Comparison of ENCODE assay signal across 1 cellular context in genomic region chr22:28679611-28680287, GRCh38.
TF ChIP-seq lines count a peak whose summit lies in the region.
"Not testable (repeated sequence)": the region's sequence is repeated elsewhere in the genome, so short reads cannot be mapped to it uniquely, and the experiment has no call there.

TTC28 (minus strand) TSS chr22:28679840; CDS start chr22:28679723, 117 bp downstream.

TF ChIP-seq in HepG2, 621 proteins besides CTCF, POLR2A, EP300 and RAD21 (continued from another document and continues in another):
- TF ChIP-seq ZNF646 (CRISPR knock-in tag; IDR thresholded peaks at IDR 0.05) (0 out of 2 replicates have a peak, but pooled peaks have one; percentile 57), SMYD3 (CRISPR knock-in tag; IDR thresholded peaks at IDR 0.05) (0 out of 2 replicates have a peak, but pooled peaks have one; percentile 56), HDAC1 (CRISPR knock-in tag; IDR thresholded peaks at IDR 0.05) (peak; percentile 65), REXO4 (CRISPR knock-in tag; IDR thresholded peaks at IDR 0.05; ENCODE audit: borderline replicate concordance) (peak; percentile 67; the same call in 1 of the 2 replicates), BRD4 (CRISPR knock-in tag; IDR thresholded peaks at IDR 0.05) (0 out of 2 replicates have a peak, but pooled peaks have one; percentile 24), RBM39 (IDR thresholded peaks at IDR 0.05; ENCODE audit: low read depth, low read length, poor library complexity, severe bottlenecking) (peak; percentile 19), ZNF883 (CRISPR knock-in tag; IDR thresholded peaks at IDR 0.05; ENCODE audit: not compliant biosample characterization) (peak; percentile 79), GABPB1 (CRISPR knock-in tag; IDR thresholded peaks at IDR 0.05) (peak; percentile 65), MTERF4 (CRISPR knock-in tag; IDR thresholded peaks at IDR 0.05) (peak; percentile 90; the same call in 1 of the 2 replicates), GATAD1 (CRISPR knock-in tag; IDR thresholded peaks at IDR 0.05) (peak; percentile 34), SOX6 (CRISPR knock-in tag; IDR thresholded peaks at IDR 0.05) (peak; percentile 32; the same call in 1 of the 2 replicates), KLF15 (CRISPR knock-in tag; IDR thresholded peaks at IDR 0.05; ENCODE audit: borderline replicate concordance) (peak; percentile 77; the same call in 1 of the 2 replicates), ZBTB7B (CRISPR knock-in tag; IDR thresholded peaks at IDR 0.05) (peak; percentile 88; the same call in 1 of the 2 replicates), RXRB (CRISPR knock-in tag; IDR thresholded peaks at IDR 0.05; ENCODE audit: borderline replicate concordance) (0 out of 2 replicates have a peak, but pooled peaks have one; percentile 16), XRCC5 (optimal IDR thresholded peaks at IDR 0.05; ENCODE audit: low read length) (peak; percentile 36), ZNF274 (CRISPR knock-in tag; IDR thresholded peaks at IDR 0.05) (peak; percentile 94), TIGD3 (CRISPR knock-in tag; IDR thresholded peaks at IDR 0.05; ENCODE audit: borderline replicate concordance) (peak; percentile 58; the same call in 1 of the 2 replicates), MIER3 (CRISPR knock-in tag; IDR thresholded peaks at IDR 0.05; ENCODE audit: borderline replicate concordance) (0 out of 2 replicates have a peak, but pooled peaks have one; percentile 25), ZNF839 (CRISPR knock-in tag; IDR thresholded peaks at IDR 0.05; ENCODE audit: borderline replicate concordance) (0 out of 2 replicates have a peak, but pooled peaks have one; percentile 47), ZNF138 (CRISPR knock-in tag; IDR thresholded peaks at IDR 0.05; ENCODE audit: low read depth) (0 out of 2 replicates have a peak, but pooled peaks have one; percentile 46), SP1 (CRISPR knock-in tag; IDR thresholded peaks at IDR 0.05) (peak; percentile 49; the same call in 1 of the 2 replicates), REPIN1 (CRISPR knock-in tag; IDR thresholded peaks at IDR 0.05; ENCODE audit: borderline replicate concordance, low read depth) (peak; percentile 89), CCDC6 (CRISPR knock-in tag; IDR thresholded peaks at IDR 0.05) (0 out of 2 replicates have a peak, but pooled peaks have one; percentile 59), MXD3 (CRISPR knock-in tag; IDR thresholded peaks at IDR 0.05) (peak; percentile 76), ZNF670 (CRISPR knock-in tag; IDR thresholded peaks at IDR 0.05; ENCODE audit: borderline replicate concordance) (peak; percentile 35; the same call in 1 of the 2 replicates), MLX (CRISPR knock-in tag; IDR thresholded peaks at IDR 0.05) (0 out of 2 replicates have a peak, but pooled peaks have one; percentile 23), ZNF547 (CRISPR knock-in tag; IDR thresholded peaks at IDR 0.05) (peak; percentile 45; the same call in 1 of the 2 replicates), ZNF704 (CRISPR knock-in tag; IDR thresholded peaks at IDR 0.05; ENCODE audit: borderline replicate concordance) (0 out of 2 replicates have a peak, but pooled peaks have one; percentile 42), ZBTB26 (CRISPR knock-in tag; IDR thresholded peaks at IDR 0.05; ENCODE audit: borderline replicate concordance) (0 out of 2 replicates have a peak, but pooled peaks have one; percentile 23), CSRNP1 (CRISPR knock-in tag; IDR thresholded peaks at IDR 0.05) (peak; percentile 80; the same call in 1 of the 2 replicates), GFI1 (CRISPR knock-in tag; IDR thresholded peaks at IDR 0.05; ENCODE audit: borderline replicate concordance) (peak; percentile 22; the same call in 1 of the 2 replicates), ZNF841 (CRISPR knock-in tag; IDR thresholded peaks at IDR 0.05; ENCODE audit: borderline replicate concordance) (0 out of 2 replicates have a peak, but pooled peaks have one; percentile 91), NRL (CRISPR knock-in tag; IDR thresholded peaks at IDR 0.05; ENCODE audit: borderline replicate concordance) (0 out of 2 replicates have a peak, but pooled peaks have one; percentile 29), MAX (IDR thresholded peaks at IDR 0.05) (peak; percentile 83), CENPT (CRISPR knock-in tag; IDR thresholded peaks at IDR 0.05; ENCODE audit: low read depth) (peak; percentile 72; the same call in 1 of the 2 replicates), ZNF362 (CRISPR knock-in tag; IDR thresholded peaks at IDR 0.05; ENCODE audit: borderline replicate concordance) (peak; percentile 11; the same call in 1 of the 2 replicates), ZNF713 (CRISPR knock-in tag; IDR thresholded peaks at IDR 0.05) (0 out of 2 replicates have a peak, but pooled peaks have one; percentile 70), SKIL (CRISPR knock-in tag; IDR thresholded peaks at IDR 0.05; ENCODE audit: borderline replicate concordance) (peak; percentile 49), TBX2 (CRISPR knock-in tag; IDR thresholded peaks at IDR 0.05; ENCODE audit: borderline replicate concordance) (peak; percentile 67), MED1 (CRISPR knock-in tag; IDR thresholded peaks at IDR 0.05) (0 out of 2 replicates have a peak, but pooled peaks have one; percentile 1), ZNF773 (CRISPR knock-in tag; IDR thresholded peaks at IDR 0.05; ENCODE audit: borderline replicate concordance) (peak; percentile 26; the same call in 1 of the 2 replicates)
- not testable (repeated sequence) for TF ChIP-seq SOX6, SP1 (IDR thresholded peaks at IDR 0.05)
